Comparison of ENCODE assay signal across 13 cellular contexts in genomic region chr7:131325179-131325840, GRCh38. TPM values are rescaled to one million over a fixed set of nuclear protein-coding genes. Genes with fewer than 3 reads are reported as not detected.
DNase-seq lines count a peak whose midpoint lies in the region; ATAC-seq and TF ChIP-seq lines count a peak whose summit lies in the region.
"Had no signal": no experiment of that assay in that cellular context is flagged by ENCODE, and none has a peak within 500 bp of the region (broad histone marks: within the 10 kb centered on the region; RNA-seq: fewer than 3 reads in every experiment).

No MANE protein-coding gene starts in this region.

- H3K36me3 Mint-ChIP-seq in activated CD4-positive, alpha-beta T cell treated with anti-CD3 and anti-CD28 coated beads for 36 hours (ENCODE audit: low read depth): no peaks in the 10 kb centered on the region
- H3K36me3 Mint-ChIP-seq in HFFc6 (ENCODE audit: low read depth): peaks cover 18% of the 10 kb centered on the region
- peaks cover 6% of the 10 kb centered on the region for H3K36me3 Mint-ChIP-seq in activated naive CD8-positive, alpha-beta T cell

- peaks cover 10% of the 10 kb centered on the region for H3K79me1 ChIP-seq in trophoblast cell (ENCODE audit: low read length)

- no peak overlapping the region for H3K18ac ChIP-seq in trophoblast cell (ENCODE audit: low read length)

- H3K4me3 ChIP-seq in trophoblast cell (ENCODE audit: low read depth, low read length) (no peak overlapping the region), brain microvascular endothelial cell (ENCODE audit: low read depth, low read length) (no peak overlapping the region)
- H3K4me3 ChIP-seq: SJCRH30, thoracic aorta had no signal

- TF ChIP-seq CTCF in HFFc6 (IDR thresholded peaks at IDR 0.05): no peak
- no peak for TF ChIP-seq CTCF in brain microvascular endothelial cell (IDR thresholded peaks at IDR 0.05; ENCODE audit: low read depth, low read length, missing control alignments)

- H4K8ac ChIP-seq in trophoblast cell (ENCODE audit: low read depth, low read length): no peak overlapping the region

- H3K14ac ChIP-seq in trophoblast cell (ENCODE audit: low read length): no peak overlapping the region

- POLR2A ChIA-PET in activated CD4-positive, alpha-beta T cell treated with anti-CD3 and anti-CD28 coated beads for 36 hours (lab: Charles Lee): interaction anchor here (1.5 kb wide), 1 partner anchor 89 kb away, joined by 5 read pairs; no protein-coding TSS in a partner anchor

- H3K23ac ChIP-seq in trophoblast cell (ENCODE audit: low read length): no peak overlapping the region

- H2AK5ac ChIP-seq in trophoblast cell (ENCODE audit: low read length): no peak overlapping the region

- no peak overlapping the region for H2BK120ac ChIP-seq in trophoblast cell (ENCODE audit: insufficient read depth, low read length, poor library complexity)

- in situ Hi-C loops in brain microvascular endothelial cell (cut with HindIII; ENCODE audit: low pct_ligation_motif_present, low sequenced_read_pairs): no loop called here

- H2BK12ac ChIP-seq in trophoblast cell (ENCODE audit: low read length): no peak overlapping the region

- no peak overlapping the region for H4K12ac ChIP-seq in trophoblast cell (ENCODE audit: low read depth, low read length)

- no peak overlapping the region for H3K9ac ChIP-seq in trophoblast cell (ENCODE audit: low read length)

- peaks cover 8% of the 10 kb centered on the region for H3K79me2 ChIP-seq in trophoblast cell (ENCODE audit: control insufficient read depth, insufficient read depth, low read length, poor library complexity)

- no CpG with 5 or more reads among the region's 5 CpGs for WGBS in trophoblast cell (ENCODE audit: extremely low coverage, insufficient coverage, insufficient read length)

- H3K27ac ChIP-seq in trophoblast cell (ENCODE audit: low read depth, low read length) (no peak overlapping the region), brain microvascular endothelial cell (no peak overlapping the region)
- H3K27ac ChIP-seq: HL-60, SJCRH30, thoracic aorta had no signal

- H2BK5ac ChIP-seq in trophoblast cell (ENCODE audit: low read depth, low read length, poor library complexity): no peak overlapping the region

- ATAC-seq in activated CD4-positive, alpha-beta T cell treated with anti-CD3 and anti-CD28 coated beads for 36 hours: peak; percentile 37

- peak overlapping the region; percentile 81 for H3K27ac Mint-ChIP-seq in activated CD4-positive, alpha-beta T cell treated with anti-CD3 and anti-CD28 coated beads for 36 hours
- H3K27ac Mint-ChIP-seq in HFFc6: peak overlapping the region; percentile 56
- peak overlapping the region; percentile 80 for H3K27ac Mint-ChIP-seq in activated naive CD8-positive, alpha-beta T cell

- no peak overlapping the region for H2AFZ ChIP-seq in trophoblast cell (ENCODE audit: insufficient read depth, low read length, poor library complexity)

- H3K4me1 ChIP-seq in trophoblast cell (ENCODE audit: control insufficient read depth in 1 of 2, insufficient read depth in 2 of 2, low read length in 2 of 2): peaks cover 3 to 5% of the 10 kb centered on the region in 2 experiments
- H3K4me1 ChIP-seq: SJCRH30 had no signal

- intact Hi-C loops in activated CD4-positive, alpha-beta T cell treated with anti-CD3 and anti-CD28 coated beads for 36 hours (cut with DNase I, micrococcal nuclease): loop anchor here (5.0 kb wide), 2 partner anchors 258 to 883 kb away; partner anchors contain the start of gene CEP41 (in 1 of the 2)

- no peaks in the 10 kb centered on the region for H3K9me3 ChIP-seq in trophoblast cell (ENCODE audit: insufficient read depth, low read depth, low read length)
- H3K9me3 ChIP-seq: SJCRH30, thoracic aorta had no signal

- H4K91ac ChIP-seq in trophoblast cell (ENCODE audit: low read depth, low read length): no peak overlapping the region

- H3K36me3 ChIP-seq in trophoblast cell (ENCODE audit: control insufficient read depth in 1 of 2, insufficient read depth in 2 of 2, low read length in 2 of 2) (no peaks in the 10 kb centered on the region), brain microvascular endothelial cell (replicated peaks) (no peaks in the 10 kb centered on the region)
- H3K36me3 ChIP-seq: SJCRH30, thoracic aorta had no signal

- CTCF ChIA-PET in activated CD4-positive, alpha-beta T cell treated with anti-CD3 and anti-CD28 coated beads for 36 hours (lab: Charles Lee): interaction anchor here (0.6 to 1.3 kb wide), 7 partner anchors 12 to 1906 kb away, joined by 3 to 5 read pairs (median 3); no protein-coding TSS in a partner anchor

- peak; percentile 51 for DNase-seq in activated CD4-positive, alpha-beta T cell treated with anti-CD3 and anti-CD28 coated beads for 36 hours
- no peak for DNase-seq in activated CD4-positive, alpha-beta T cell treated with anti-CD3 and anti-CD28 coated beads, Interleukin-2, amount 50 U/mL, for 4 hours
- DNase-seq in HFFc6 (no peak), trophoblast cell (peak; percentile 14 to 55), brain microvascular endothelial cell (no peak), NCI-H1092 treated with DMSO at 0.1 percent for 48 hours (lab: John Stamatoyannopoulos, UW) (no peak), NCI-H526 treated with DMSO at 0.1 percent for 48 hours (lab: John Stamatoyannopoulos, UW) (no peak)
- DNase-seq: hypothalamus, NCI-H510A treated with DMSO at 0.1 percent for 48 hours, SJCRH30 had no signal

- H3K4me1 Mint-ChIP-seq in activated CD4-positive, alpha-beta T cell treated with anti-CD3 and anti-CD28 coated beads for 36 hours: peaks cover 49% of the 10 kb centered on the region
- H3K4me1 Mint-ChIP-seq in HFFc6 (ENCODE audit: low read depth): peaks cover 58% of the 10 kb centered on the region
- peaks cover 46% of the 10 kb centered on the region for H3K4me1 Mint-ChIP-seq in activated naive CD8-positive, alpha-beta T cell (ENCODE audit: low read depth)

- H3K4me3 Mint-ChIP-seq in activated CD4-positive, alpha-beta T cell treated with anti-CD3 and anti-CD28 coated beads for 36 hours: peak overlapping the region; percentile 44
- peak overlapping the region; percentile 1; the same call in 1 of the 2 replicates for H3K4me3 Mint-ChIP-seq in HFFc6
- H3K4me3 Mint-ChIP-seq in activated naive CD8-positive, alpha-beta T cell: peak overlapping the region; percentile 78

- no peak overlapping the region for H3K4ac ChIP-seq in trophoblast cell (ENCODE audit: low read depth, low read length)

- H3K9me3 Mint-ChIP-seq in activated CD4-positive, alpha-beta T cell treated with anti-CD3 and anti-CD28 coated beads for 36 hours (ENCODE audit: low read depth): peaks cover 2% of the 10 kb centered on the region
- no peaks in the 10 kb centered on the region for H3K9me3 Mint-ChIP-seq in HFFc6
- no peaks in the 10 kb centered on the region for H3K9me3 Mint-ChIP-seq in activated naive CD8-positive, alpha-beta T cell (ENCODE audit: low read depth)

- no peak overlapping the region for H3K4me2 ChIP-seq in trophoblast cell (ENCODE audit: low read length)

- H3K27me3 Mint-ChIP-seq in activated CD4-positive, alpha-beta T cell treated with anti-CD3 and anti-CD28 coated beads for 36 hours: no peaks in the 10 kb centered on the region
- H3K27me3 Mint-ChIP-seq in HFFc6 (ENCODE audit: insufficient read depth): peaks cover 11% of the 10 kb centered on the region
- H3K27me3 Mint-ChIP-seq in activated naive CD8-positive, alpha-beta T cell: no peaks in the 10 kb centered on the region

- H3K27me3 ChIP-seq in trophoblast cell (ENCODE audit: insufficient read depth, low read length) (no peaks in the 10 kb centered on the region), brain microvascular endothelial cell (replicated peaks) (no peaks in the 10 kb centered on the region)
- H3K27me3 ChIP-seq: SJCRH30 had no signal

RNA-seq across cellular contexts. Expression of gene MKLN1, which starts 2.4 kb away (rescaled TPM):
- 10 to 100 TPM; 40.1 to 42.9 TPM for total RNA-seq in activated CD4-positive, alpha-beta T cell treated with anti-CD3 and anti-CD28 coated beads for 36 hours
- total RNA-seq in HFFc6 (2021; fragmentation: NEBNext Ultra II Directional; extraction: Animal tissue kit (Norgen Biotek cat#: 25700)): 10 to 100 TPM; 31.9 to 44.7 (median 38.6) TPM
- polyA plus RNA-seq in trophoblast cell (2013): 23.4 and 24.4 TPM in 2 replicates

Comparison
In these comparisons a context has a peak if more than half of its experiments do, and no peak if none do; other contexts are left out.
1. DNase-seq: peak in activated CD4-positive, alpha-beta T cell treated with anti-CD3 and anti-CD28 coated beads for 36 hours (single experiment) and trophoblast cell (2 of 2); none in activated CD4-positive, alpha-beta T cell treated with anti-CD3 and anti-CD28 coated beads, Interleukin-2, amount 50 U/mL, for 4 hours (0 of 2), HFFc6 (single experiment), brain microvascular endothelial cell (single experiment), NCI-H1092 treated with DMSO at 0.1 percent for 48 hours (single experiment) and NCI-H526 treated with DMSO at 0.1 percent for 48 hours (single experiment).
2. H3K4me3 Mint-ChIP-seq: peak in every context shown above with its lines; median percentile 78 in activated naive CD8-positive, alpha-beta T cell; 44 in activated CD4-positive, alpha-beta T cell treated with anti-CD3 and anti-CD28 coated beads for 36 hours; 1 in HFFc6.
3. Peak in every context shown above with its lines, with median percentiles within 50 percentile points of each other: H3K27ac Mint-ChIP-seq.